16 cellular contexts compared by ENCODE assay signal in the genomic region with DNA sequence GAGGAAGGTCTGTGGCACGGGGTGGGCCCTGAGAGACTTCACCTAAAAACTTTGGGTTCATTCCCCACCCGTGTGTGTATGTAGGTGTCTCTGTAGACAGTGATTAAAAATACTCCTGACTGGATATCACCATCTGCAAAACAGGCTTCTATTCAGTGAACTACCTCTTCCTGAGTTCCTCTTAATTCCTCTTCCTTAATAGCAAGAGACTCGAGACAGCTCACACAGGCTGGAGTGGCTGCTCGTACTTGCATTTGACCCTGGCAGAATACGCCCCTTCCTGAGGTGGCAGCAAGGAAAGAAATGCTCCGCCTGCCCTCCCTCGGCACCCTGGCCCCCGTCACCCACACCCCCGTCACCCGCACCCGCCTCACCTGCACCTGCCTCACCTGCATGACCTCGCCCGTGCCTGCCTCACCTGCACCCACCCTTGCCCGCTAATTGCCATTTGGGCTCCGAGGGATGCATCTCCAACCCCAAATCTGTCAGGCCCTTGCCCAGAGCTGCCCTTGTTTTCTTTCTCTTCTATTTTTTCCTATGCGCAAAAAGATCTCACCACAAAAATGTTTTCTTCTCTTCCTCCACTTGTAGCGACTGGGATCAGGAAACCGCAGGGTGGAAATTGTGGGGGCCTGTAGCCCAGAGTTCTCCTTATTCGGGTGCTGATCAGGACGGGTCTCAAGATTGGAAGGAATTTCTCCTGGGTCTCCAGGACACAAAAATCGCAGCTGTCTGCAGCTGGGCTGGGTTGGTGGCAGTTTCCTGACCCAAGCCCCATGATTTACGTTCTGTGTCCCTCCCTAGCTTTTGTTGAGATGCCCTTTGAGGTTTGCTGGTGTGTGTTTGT.
DNase-seq lines count a peak whose midpoint lies in the region; ATAC-seq and TF ChIP-seq lines count a peak whose summit lies in the region.
"Had no signal": no experiment of that assay in that cellular context is flagged by ENCODE, and none has a peak within 500 bp of the region (broad histone marks: within the 10 kb centered on the region; RNA-seq: fewer than 3 reads in every experiment).

No MANE protein-coding gene starts in this region.

- no peaks in the 10 kb centered on the region for H3K36me3 ChIP-seq in CD8-positive, alpha-beta memory T cell (ENCODE audit: insufficient read depth, low read length)
- no peaks in the 10 kb centered on the region for H3K36me3 ChIP-seq in OCI-LY7 (ENCODE audit: insufficient read depth, low read length)
- H3K36me3 ChIP-seq: cardiac muscle cell had no signal

- H3K36me3 Mint-ChIP-seq in CD8-positive, alpha-beta memory T cell, result peaks cover 0 to 3% (median 0%) of the 10 kb centered on the region in 3 donors

- H3K9me2 ChIP-seq in OCI-LY7 (ENCODE audit: insufficient read depth, low read length), result no peaks in the 10 kb centered on the region

- intact Hi-C loops in OCI-LY7 (cut with micrococcal nuclease; ENCODE audit: unreplicated experiment) (no loop called here), dorsolateral prefrontal cortex (cut with DNase I) (no loop called here)

- POLR2A ChIA-PET in CD8-positive, alpha-beta memory T cell (lab: Charles Lee), result no interaction called here
- POLR2A ChIA-PET in OCI-LY7 (lab: Charles Lee), result interaction anchor here (0.7 kb wide), 1 partner anchor 118 kb away, joined by 6 read pairs; no protein-coding TSS in a partner anchor

- no peaks in the 10 kb centered on the region for H3K79me2 ChIP-seq in OCI-LY7 (ENCODE audit: insufficient read depth, low read depth, low read length)
- H3K79me2 ChIP-seq: hepatocyte had no signal

- H3K27me3 Mint-ChIP-seq in CD8-positive, alpha-beta memory T cell, result peaks cover 22 to 48% of the 10 kb centered on the region in 2 donors

- H3K4me3 Mint-ChIP-seq in CD8-positive, alpha-beta memory T cell, result peak overlapping the region in 6 of 7 donors; percentile 26 to 68 (median 47)

- CTCF ChIA-PET in CD8-positive, alpha-beta memory T cell (lab: Charles Lee), result no interaction called here
- CTCF ChIA-PET in OCI-LY7 (lab: Charles Lee; ENCODE audit: unreplicated experiment), result no interaction called here

- H3K4me1 Mint-ChIP-seq in CD8-positive, alpha-beta memory T cell, result peaks cover 9 to 12% (median 10%) of the 10 kb centered on the region in 3 donors

- ATAC-seq in GM18907 (IDR thresholded peaks at IDR 0.05; ENCODE audit: unreplicated experiment), result no peak
- ATAC-seq: PC-3 had no signal

- peak overlapping the region; percentile 1; the same call in 1 of the 2 replicates for H3K4me2 ChIP-seq in OCI-LY7 (ENCODE audit: low read length)
- H3K4me2 ChIP-seq: hepatocyte had no signal

- peak overlapping the region in 1 of 8 donors; percentile 96 for H3K27ac Mint-ChIP-seq in CD8-positive, alpha-beta memory T cell

- no peaks in the 10 kb centered on the region for H3K9me3 ChIP-seq in CD8-positive, alpha-beta memory T cell (ENCODE audit: low read length)
- no peaks in the 10 kb centered on the region for H3K9me3 ChIP-seq in OCI-LY7 (ENCODE audit: low read length)

- DNase-seq in AML-193 (lab: John Stamatoyannopoulos, UW) (peak; percentile 34 to 50), OCI-LY7 (ENCODE audit: low spot score) (no peak), islet precursor cell (peak; percentile 41), dorsolateral prefrontal cortex (no peak), caudate nucleus (lab: John Stamatoyannopoulos, UW) (no peak), GM19240 (ENCODE audit: insufficient read length, low spot score) (no peak)
- no peak for DNase-seq in CD8-positive, alpha-beta memory T cell
- DNase-seq: NCI-H1694 treated with DMSO at 0.1 percent for 48 hours, PC-3, posterior cingulate gyrus, T1000 had no signal

- H4K20me1 ChIP-seq in OCI-LY7 (ENCODE audit: insufficient read depth, low read length), result no peaks in the 10 kb centered on the region

- TF ChIP-seq CTCF in OCI-LY7 (conservative IDR thresholded peaks at IDR 0.05; ENCODE audit: low read length), result no peak
- TF ChIP-seq CTCF in dorsolateral prefrontal cortex (IDR thresholded peaks at IDR 0.05 in 54 of 56, conservative IDR thresholded peaks at IDR 0.05 in 2 of 56; ENCODE audit: low read depth in 1 of 56, partially characterized antibody in 56 of 56), result no peak

- H3K4me1 ChIP-seq in CD8-positive, alpha-beta memory T cell (ENCODE audit: insufficient read depth, low read length), result peaks cover 4% of the 10 kb centered on the region
- H3K4me1 ChIP-seq in OCI-LY7 (ENCODE audit: insufficient read depth, low read length, poor library complexity, severe bottlenecking), result peaks cover 9% of the 10 kb centered on the region

- H3K27me3 ChIP-seq in CD8-positive, alpha-beta memory T cell (ENCODE audit: insufficient read depth, low read length, poor library complexity, severe bottlenecking), result no peaks in the 10 kb centered on the region
- H3K27me3 ChIP-seq in dorsolateral prefrontal cortex, result no peaks in the 10 kb centered on the region
- H3K27me3 ChIP-seq: cardiac muscle cell, hepatocyte had no signal

- H2AFZ ChIP-seq in OCI-LY7 (ENCODE audit: low read length), result no peak overlapping the region
- H2AFZ ChIP-seq: hepatocyte had no signal

- no peak overlapping the region for H3K27ac ChIP-seq in CD8-positive, alpha-beta memory T cell (ENCODE audit: low read depth, low read length)
- no peak overlapping the region for H3K27ac ChIP-seq in OCI-LY7 (ENCODE audit: low read depth, low read length, poor library complexity, severe bottlenecking)
- no peak overlapping the region for H3K27ac ChIP-seq in dorsolateral prefrontal cortex
- H3K27ac ChIP-seq in caudate nucleus (ENCODE audit: low read depth, low read length), result no peak overlapping the region
- H3K27ac ChIP-seq: cardiac muscle cell, epithelial cell of prostate, hepatocyte had no signal

- no TSS peak for BruUV-seq in OCI-LY7 (replicated peaks; lab: Mats Ljungman, UMichigan)

- no peak overlapping the region for H3K4me3 ChIP-seq in CD8-positive, alpha-beta memory T cell (ENCODE audit: low read length)
- H3K4me3 ChIP-seq in OCI-LY7 (ENCODE audit: low read depth, low read length, poor library complexity, severe bottlenecking) (no peak overlapping the region), dorsolateral prefrontal cortex (no peak overlapping the region)
- H3K4me3 ChIP-seq: cardiac muscle cell, hepatocyte, lung had no signal

- no peaks in the 10 kb centered on the region for H3K9me3 Mint-ChIP-seq in CD8-positive, alpha-beta memory T cell

Comparison
In these comparisons a context has a peak if more than half of its experiments do, and no peak if none do; other contexts are left out.
1. DNase-seq: peak in AML-193 (2 of 2) and islet precursor cell (single experiment); none in CD8-positive, alpha-beta memory T cell (0 of 5), OCI-LY7 (single experiment), dorsolateral prefrontal cortex (0 of 10), caudate nucleus (0 of 61) and GM19240 (single experiment).